In genomic region chr14:53003776-53004175, GRCh38 we compare ENCODE assay signal across 8 cellular contexts. TPM values are rescaled to one million over a fixed set of nuclear protein-coding genes. Genes with fewer than 3 reads are reported as not detected.
"Had no signal": no experiment of that assay in that cellular context is flagged by ENCODE, and none has a peak within 500 bp of the region (broad histone marks: within the 10 kb centered on the region; RNA-seq: fewer than 3 reads in every experiment).

No MANE protein-coding gene starts in this region.

- H3K4me3 Mint-ChIP-seq: GM23338, H9 had no signal

- H3K9me3 Mint-ChIP-seq: GM23338, H9 had no signal

- H3K27ac Mint-ChIP-seq: GM23338 had no signal

- FAIRE-seq: H1, H54, HepG2 had no signal

- H3K4me3 ChIP-seq: GM23338 had no signal

- DNase-seq: H9, HCEC 1CT, KBM-7 had no signal

- H3K4me2 ChIP-seq: GM23338 had no signal

- H2AFZ ChIP-seq: GM23338 had no signal

- ATAC-seq: GM23338, HepG2 had no signal

RNA-seq across cellular contexts. Expression of gene FERMT2, which starts 52.9 kb away (rescaled TPM):
- total RNA-seq: HT-29 had no signal
